Comparison of ENCODE assay signal across 22 cellular contexts in genomic region chr2:70484086-70484485, GRCh38.
DNase-seq lines count a peak whose midpoint lies in the region; ATAC-seq, FAIRE-seq and TF ChIP-seq lines count a peak whose summit lies in the region.
"Had no signal": no experiment of that assay in that cellular context is flagged by ENCODE, and none has a peak within 500 bp of the region (broad histone marks: within the 10 kb centered on the region; RNA-seq: fewer than 3 reads in every experiment).

No MANE protein-coding gene starts in this region.

- TF ChIP-seq CTCF in PC-9 (conservative IDR thresholded peaks at IDR 0.05) (no peak), bronchial epithelial cell (IDR thresholded peaks at IDR 0.05; ENCODE audit: insufficient read depth, low read length, severe bottlenecking) (no peak), keratinocyte (optimal IDR thresholded peaks at IDR 0.05 in 1 of 3, IDR thresholded peaks at IDR 0.05 in 1 of 3, conservative IDR thresholded peaks at IDR 0.05 in 1 of 3; ENCODE audit: extremely low read depth in 1 of 3, insufficient read depth in 2 of 3, low read length in 3 of 3) (no peak)

- H3K9me3 ChIP-seq in PC-9 (ENCODE audit: insufficient read depth, low read depth) (no peaks in the 10 kb centered on the region; the same call in 1 of the 2 replicates), keratinocyte (ENCODE audit: control insufficient read depth, low read depth, low read length) (peaks cover 2% of the 10 kb centered on the region)
- H3K9me3 ChIP-seq: HAP-1 had no signal

- no peak for FAIRE-seq in bronchial epithelial cell (lab: Jason Lieb, UNC)
- FAIRE-seq in keratinocyte (lab: Jason Lieb, UNC) = peak; percentile 71
- FAIRE-seq: GM12891, GM18507, H54 had no signal

- H3K9me1 ChIP-seq in keratinocyte (ENCODE audit: control insufficient read depth, extremely low read depth, insufficient read depth, low read length) = no peaks in the 10 kb centered on the region

- H3K4me1 ChIP-seq in PC-9 (replicated peaks; ENCODE audit: insufficient read depth) (peaks cover 30% of the 10 kb centered on the region), keratinocyte (ENCODE audit: control insufficient read depth, extremely low read depth, insufficient read depth, low read length) (peaks cover 22% of the 10 kb centered on the region)
- H3K4me1 ChIP-seq: A549, HAP-1 had no signal

- peaks cover 28% of the 10 kb centered on the region for H3F3A ChIP-seq in PC-9 (ENCODE audit: insufficient read depth, low read depth)

- H3K9ac ChIP-seq in keratinocyte (ENCODE audit: control insufficient read depth, extremely low read depth, insufficient read depth, low read length) = no peak overlapping the region

- H3K36me3 ChIP-seq in PC-9 (ENCODE audit: low read depth) (peaks cover 13% of the 10 kb centered on the region; the same call in 1 of the 2 replicates), bronchial epithelial cell (ENCODE audit: control insufficient read depth, insufficient read depth, low read length) (peaks cover 1% of the 10 kb centered on the region), keratinocyte (ENCODE audit: control insufficient read depth in 2 of 2, extremely low read depth in 1 of 2, insufficient read depth in 2 of 2, low read length in 2 of 2) (peaks cover 3 to 18% of the 10 kb centered on the region in 2 experiments)
- H3K36me3 ChIP-seq: HAP-1 had no signal

- peak overlapping the region; percentile 42 for H3K4me2 ChIP-seq in PC-9
- H3K4me2 ChIP-seq in keratinocyte (ENCODE audit: control insufficient read depth, extremely low read depth, insufficient read depth, low read depth, low read length) = no peak overlapping the region
- H3K4me2 ChIP-seq: A549, GM23338 had no signal

- DNase-seq in PC-9 = peak in 1 of 2 experiments; percentile 94
- peak; percentile 33 for DNase-seq in bronchial epithelial cell (ENCODE audit: low read depth)
- DNase-seq in keratinocyte (ENCODE audit: low read depth, low spot score) = no peak
- DNase-seq in NCI-H2081 (lab: John Stamatoyannopoulos, UW) = no peak
- DNase-seq in NCI-H2196 treated with DMSO at 0.1 percent for 48 hours (lab: John Stamatoyannopoulos, UW; ENCODE audit: unreplicated experiment) = no peak
- DNase-seq: 8988T; ACHN; C1 segment of cervical spinal cord; Calu3; CD4-positive, alpha-beta memory T cell; COR-L47; DMS53; DMS79 treated with DMSO at 0.1 percent for 48 hours; GF-D8; HFFc6 had no signal

- CTCF ChIA-PET in PC-9 (lab: Charles Lee) = no interaction called here

- dilution Hi-C loops in keratinocyte (cut with MboI; ENCODE audit: extremely low pct_ligation_motif_present, low sequenced_read_pairs) = no loop called here

- H3K79me2 ChIP-seq in PC-9 (ENCODE audit: low read depth) = peaks cover 27% of the 10 kb centered on the region
- H3K79me2 ChIP-seq in keratinocyte (ENCODE audit: control insufficient read depth, insufficient read depth, low read length) = peaks cover 66% of the 10 kb centered on the region

- H3K27ac ChIP-seq in PC-9 (peak overlapping the region; percentile 69), keratinocyte (ENCODE audit: control insufficient read depth, insufficient read depth, low read length) (no peak overlapping the region)
- H3K27ac ChIP-seq: A549 had no signal

- no peak overlapping the region for H3K4me3 ChIP-seq in PC-9
- H3K4me3 ChIP-seq in bronchial epithelial cell (ENCODE audit: low read depth, low read length) = no peak overlapping the region
- no peak overlapping the region for H3K4me3 ChIP-seq in keratinocyte (ENCODE audit: control insufficient read depth in 2 of 3, extremely low read depth in 1 of 3, insufficient read depth in 2 of 3, low read depth in 1 of 3, low read length in 3 of 3)
- H3K4me3 ChIP-seq: A549, GM23338, HAP-1 had no signal

- H3K9me2 ChIP-seq in PC-9 (ENCODE audit: insufficient read depth) = no peaks in the 10 kb centered on the region

- H2AFZ ChIP-seq in PC-9 (no peak overlapping the region), keratinocyte (ENCODE audit: control insufficient read depth, low read length) (no peak overlapping the region)
- H2AFZ ChIP-seq: GM23338 had no signal

- no TSS peak for BruUV-seq in PC-9 (replicated peaks; lab: Mats Ljungman, UMichigan)

- no peaks in the 10 kb centered on the region for H3K27me3 ChIP-seq in PC-9 (ENCODE audit: insufficient read depth, low read depth)
- H3K27me3 ChIP-seq in bronchial epithelial cell (ENCODE audit: control insufficient read depth, insufficient read depth, low read length) = no peaks in the 10 kb centered on the region
- H3K27me3 ChIP-seq in keratinocyte (ENCODE audit: control insufficient read depth, extremely low read depth, insufficient read depth, low read length) = no peaks in the 10 kb centered on the region

- H4K20me1 ChIP-seq in PC-9 (ENCODE audit: insufficient read depth) = no peaks in the 10 kb centered on the region
- H4K20me1 ChIP-seq in keratinocyte (ENCODE audit: control insufficient read depth, extremely low read depth, insufficient read depth, low read length) = no peaks in the 10 kb centered on the region

- ATAC-seq in HG03196 (IDR thresholded peaks at IDR 0.05; ENCODE audit: unreplicated experiment) = no peak
- ATAC-seq: A549, GM23338 had no signal

- intact Hi-C loops in PC-9 (cut with micrococcal nuclease; ENCODE audit: unreplicated experiment) = loop anchor here (1.0 to 5.0 kb wide), 9 partner anchors 25 to 180 kb away; partner anchors contain the start of gene TGFA

- POLR2A ChIA-PET in PC-9 (lab: Charles Lee; ENCODE audit: unreplicated experiment) = interaction anchor here (0.7 kb wide), 1 partner anchor 41 kb away, joined by 3 read pairs; no protein-coding TSS in a partner anchor
